Comparison of ENCODE assay signal across 24 cellular contexts in the genomic region with DNA sequence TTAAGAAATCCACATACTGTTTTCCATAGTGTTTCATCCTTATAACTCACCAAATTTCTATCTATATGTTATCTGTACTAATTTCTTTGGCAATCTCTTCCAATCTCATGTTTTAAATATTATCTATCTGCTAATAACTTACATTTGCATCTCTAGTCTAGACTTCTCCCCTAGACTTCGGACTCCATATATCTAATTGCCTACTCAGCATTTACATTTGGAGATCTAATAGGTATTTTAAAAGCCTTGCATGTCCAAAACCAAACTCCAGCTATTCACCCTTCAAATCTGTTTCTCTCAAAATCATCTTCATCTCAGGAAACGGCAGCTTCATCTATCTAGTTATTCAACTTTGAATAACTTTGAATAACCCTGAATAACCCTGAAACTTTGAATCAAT. TPM values are rescaled to one million over a fixed set of nuclear protein-coding genes. Genes with fewer than 3 reads are reported as not detected.
"Had no signal": no experiment of that assay in that cellular context is flagged by ENCODE, and none has a peak within 500 bp of the region (broad histone marks: within the 10 kb centered on the region; RNA-seq: fewer than 3 reads in every experiment).

No MANE protein-coding gene starts in this region.

- H3K27me3 ChIP-seq: dorsolateral prefrontal cortex, esophagus muscularis mucosa, foreskin keratinocyte, gastrocnemius medialis, heart right ventricle, left lung had no signal

- FAIRE-seq: colon, endothelial cell of umbilical vein, islet of Langerhans, keratinocyte had no signal

- H3K27ac ChIP-seq: coronary artery, dorsolateral prefrontal cortex, esophagus muscularis mucosa, foreskin keratinocyte, gastrocnemius medialis, heart right ventricle, left lung, lower lobe of right lung had no signal

- ATAC-seq: foreskin keratinocyte, gastrocnemius medialis, heart right ventricle, left cardiac atrium, left lung, left ventricle myocardium superior, lower lobe of right lung, mucosa of descending colon had no signal

- H3K36me3 ChIP-seq: esophagus muscularis mucosa, gastrocnemius medialis, left lung, lower lobe of right lung had no signal

- H3K4me3 ChIP-seq: coronary artery, dorsolateral prefrontal cortex, esophagus muscularis mucosa, gastrocnemius medialis, heart right ventricle, left lung, lower lobe of right lung, mucosa of descending colon had no signal

- DNase-seq: dermis blood vessel endothelial cell; dorsolateral prefrontal cortex; effector CD4-positive, alpha-beta T cell; effector memory CD4-positive, alpha-beta T cell; foreskin keratinocyte; gastrocnemius medialis; glutamatergic neuron; head of caudate nucleus; heart right ventricle; hippocampal formation; left cardiac atrium; left lung; left ventricle myocardium superior; lower lobe of right lung; mesenchymal stem cell; mucosa of descending colon; naive B cell had no signal

- H3K9me3 ChIP-seq: esophagus muscularis mucosa, gastrocnemius medialis, lower lobe of right lung had no signal

- H3K4me1 ChIP-seq: gastrocnemius medialis, left lung, lower lobe of right lung had no signal

RNA-seq across cellular contexts. Expression of gene ZNF385D, which starts 35.3 kb away (rescaled TPM):
- total RNA-seq: endothelial cell of umbilical vein, kidney epithelial cell had no signal
- polyA plus RNA-seq: endothelial cell of umbilical vein had no signal
